In the genomic region with DNA sequence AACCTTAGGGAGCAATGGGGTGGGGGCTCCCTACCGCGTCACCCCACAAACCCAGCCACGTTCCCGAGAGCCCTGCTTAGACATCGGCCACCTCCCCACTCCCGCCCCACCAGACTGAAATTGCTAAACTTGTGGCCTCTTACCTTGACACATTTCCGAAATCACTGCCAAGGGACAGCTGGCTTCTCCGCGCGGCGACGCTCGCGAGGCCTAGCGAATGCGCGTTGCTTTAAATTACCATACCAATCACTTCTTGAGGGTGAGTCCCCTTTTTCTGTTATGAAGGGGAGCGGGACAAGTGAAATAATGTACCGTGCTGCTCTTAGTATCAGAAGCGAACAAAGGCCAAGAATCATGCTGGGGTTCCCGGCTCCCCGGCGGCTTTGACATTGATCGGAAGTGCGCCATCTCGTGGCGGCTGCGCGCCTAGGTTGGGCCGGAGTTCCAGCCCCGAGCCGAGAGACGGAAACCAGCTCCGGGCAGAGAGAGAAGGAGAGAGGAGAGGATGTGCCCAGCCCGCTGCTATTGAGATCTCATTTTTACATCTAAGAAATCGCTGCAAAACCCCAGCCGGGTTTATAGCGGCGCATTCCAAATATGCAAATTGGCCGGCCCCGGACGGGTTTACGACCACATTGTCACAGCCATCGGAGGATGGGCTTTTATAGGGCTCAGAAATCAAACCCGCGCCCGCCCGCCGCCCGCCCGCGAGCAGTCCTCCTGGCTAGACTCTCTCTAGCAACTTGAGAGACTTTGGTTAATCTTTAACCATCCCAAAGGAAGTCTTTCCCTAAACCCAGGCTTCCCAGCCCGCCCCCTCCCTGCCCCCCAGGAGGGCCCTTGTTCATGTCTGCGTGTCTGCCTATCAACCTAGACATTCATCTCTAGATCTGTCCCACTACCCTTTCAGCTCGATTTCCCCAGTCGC, we compare ENCODE assay signal across 8 cellular contexts. TPM values are rescaled to one million over a fixed set of nuclear protein-coding genes. Genes with fewer than 3 reads are reported as not detected.
A peak's percentile ranks its signal among the peaks of the same experiment; 100 is the strongest.
DNase-seq lines count a peak whose midpoint lies in the region; ATAC-seq lines count a peak whose summit lies in the region.

No MANE protein-coding gene starts in this region.

- peak overlapping the region; percentile 57; the same call in 1 of the 2 replicates for H3K4me3 ChIP-seq in Karpas-422 (ENCODE audit: low read length)

- H3K9me3 ChIP-seq in Karpas-422 (ENCODE audit: low read length): no peaks in the 10 kb centered on the region

- H3K4me2 ChIP-seq in Karpas-422 (ENCODE audit: low read depth, low read length, poor library complexity, severe bottlenecking): peak overlapping the region; percentile 68

- ATAC-seq in memory B cell (ENCODE audit: low read depth) (peak; percentile 39), HG03521 (IDR thresholded peaks at IDR 0.05; ENCODE audit: unreplicated experiment) (no peak), GM18511 (IDR thresholded peaks at IDR 0.05; ENCODE audit: unreplicated experiment) (no peak)

- peaks cover 6% of the 10 kb centered on the region for H3K4me1 Mint-ChIP-seq in memory B cell

- H3K36me3 Mint-ChIP-seq in memory B cell: no peaks in the 10 kb centered on the region

- H3K36me3 ChIP-seq in Karpas-422 (ENCODE audit: insufficient read depth, low read length): no peaks in the 10 kb centered on the region

- no peak overlapping the region for H3K27ac Mint-ChIP-seq in memory B cell

- no peak overlapping the region for H3K9ac ChIP-seq in Karpas-422 (ENCODE audit: low read length)

- H3K79me2 ChIP-seq in Karpas-422 (ENCODE audit: low read length): no peaks in the 10 kb centered on the region

- no peaks in the 10 kb centered on the region; the same call in 1 of the 2 replicates for H3K4me1 ChIP-seq in Karpas-422 (ENCODE audit: low read length)

- DNase-seq in DMS53 (lab: John Stamatoyannopoulos, UW) (peak; percentile 92), Karpas-422 (peak; percentile 84), dermis blood vessel endothelial cell (peak; percentile 84), memory B cell (ENCODE audit: low spot score in 2 of 2) (peak in 1 of 2 donors; percentile 48)
- DNase-seq in activated CD4-positive, alpha-beta T cell treated with anti-CD3 and anti-CD28 coated beads for 48 hours: peak; percentile 76
- DNase-seq in stimulated activated naive CD4-positive, alpha-beta T cell (lab: John Stamatoyannopoulos, UW): peak in 4 of 6 experiments; percentile 23 to 69 (median 50)

- no peak overlapping the region for H3K27ac ChIP-seq in Karpas-422 (ENCODE audit: low read length)

- peaks cover 28% of the 10 kb centered on the region for H3K27me3 Mint-ChIP-seq in memory B cell

- no peaks in the 10 kb centered on the region for H3K9me3 Mint-ChIP-seq in memory B cell

- H3K27me3 ChIP-seq in Karpas-422 (ENCODE audit: low read length): no peaks in the 10 kb centered on the region

- H3K4me3 Mint-ChIP-seq in memory B cell: no peak overlapping the region

- H3K9me2 ChIP-seq in Karpas-422 (replicated peaks; ENCODE audit: insufficient read depth, low read length): no peaks in the 10 kb centered on the region

- no peak overlapping the region for H2AFZ ChIP-seq in Karpas-422 (ENCODE audit: low read length)

- no peaks in the 10 kb centered on the region for H4K20me1 ChIP-seq in Karpas-422 (ENCODE audit: insufficient read depth, low read depth, low read length)

RNA-seq across cellular contexts. Expression of gene HOXA11, which starts 5.3 kb away (rescaled TPM):
- not detected in 2 replicates for total RNA-seq in Karpas-422 (2014; rRNA removed; shearing (Covaris generic); ENCODE audit: low replicate concordance)
- total RNA-seq in dermis blood vessel endothelial cell: under 0.01 and 0.70 TPM in 2 replicates

RNA-seq across cellular contexts. Expression of gene HOXA10, which starts 5.6 kb away (rescaled TPM):
- not detected in 2 replicates for total RNA-seq in Karpas-422 (2014; rRNA removed; shearing (Covaris generic); ENCODE audit: low replicate concordance)
- 3.7 and 4.4 TPM in 2 replicates for total RNA-seq in dermis blood vessel endothelial cell

RNA-seq across cellular contexts. Expression of gene HOXA9, which starts 14.4 kb away (rescaled TPM):
- not detected in 2 replicates for total RNA-seq in Karpas-422 (2014; rRNA removed; shearing (Covaris generic); ENCODE audit: low replicate concordance)
- total RNA-seq in dermis blood vessel endothelial cell: 9.0 and 11.8 TPM in 2 replicates

RNA-seq across cellular contexts. Expression of gene HOXA13, which starts 20.1 kb away (rescaled TPM):
- total RNA-seq in Karpas-422 (2014; rRNA removed; shearing (Covaris generic); ENCODE audit: low replicate concordance): 0.07 TPM in 1 of 2 replicates, not detected in the other
- under 0.01 TPM in 1 of 2 replicates, not detected in the other for total RNA-seq in dermis blood vessel endothelial cell

RNA-seq across cellular contexts. Expression of gene HOXA7, which starts 23.3 kb away (rescaled TPM):
- total RNA-seq in Karpas-422 (2014; rRNA removed; shearing (Covaris generic); ENCODE audit: low replicate concordance): 7.5 and 10.2 TPM in 2 replicates
- 1.4 and 2.9 TPM in 2 replicates for total RNA-seq in dermis blood vessel endothelial cell

Comparison
In these comparisons a context has a peak if more than half of its experiments do, and no peak if none do; other contexts are left out.
1. RNA of gene HOXA9, which starts 14.4 kb away (total RNA-seq): 9.0 to 11.8 TPM in dermis blood vessel endothelial cell; not detected in Karpas-422; every median in the first group is over 10 times any median in the second.